In genomic region chr7:101165958-101166602, GRCh38 we compare ENCODE assay signal across 12 cellular contexts. TPM values are rescaled to one million over a fixed set of nuclear protein-coding genes. Genes with fewer than 3 reads are reported as not detected.
DNase-seq lines count a peak whose midpoint lies in the region; ATAC-seq, FAIRE-seq and TF ChIP-seq lines count a peak whose summit lies in the region.
"Had no signal": no experiment of that assay in that cellular context is flagged by ENCODE, and none has a peak within 500 bp of the region (broad histone marks: within the 10 kb centered on the region; RNA-seq: fewer than 3 reads in every experiment).

No MANE protein-coding gene starts in this region.

- H3K4me3 ChIP-seq in OCI-LY7 (ENCODE audit: low read depth, low read length, poor library complexity, severe bottlenecking) (no peak overlapping the region), endothelial cell of umbilical vein (replicated peaks in 1 of 3; ENCODE audit: insufficient read depth in 1 of 3, low read depth in 1 of 3, low read length in 3 of 3) (no peak overlapping the region), rectal smooth muscle tissue (ENCODE audit: low read length) (peak overlapping the region; percentile 47)
- H3K4me3 ChIP-seq: tibial nerve had no signal

- dilution Hi-C loops in endothelial cell of umbilical vein (cut with MboI; ENCODE audit: extremely low pct_ligation_motif_present, low sequenced_read_pairs): no loop called here

- no peak for FAIRE-seq in endothelial cell of umbilical vein (lab: Jason Lieb, UNC)

- peaks cover 59 to 66% of the 10 kb centered on the region in 2 experiments for H3K27me3 ChIP-seq in endothelial cell of umbilical vein (ENCODE audit: control insufficient read depth in 2 of 2, insufficient read depth in 2 of 2, low read length in 2 of 2)
- H3K27me3 ChIP-seq in rectal smooth muscle tissue (ENCODE audit: control insufficient read depth, insufficient read depth, low read length): peaks cover 65% of the 10 kb centered on the region

- H4K20me1 ChIP-seq in OCI-LY7 (ENCODE audit: insufficient read depth, low read length): no peaks in the 10 kb centered on the region
- H4K20me1 ChIP-seq in endothelial cell of umbilical vein (replicated peaks; ENCODE audit: control insufficient read depth, extremely low read depth, insufficient read depth, low read length): no peaks in the 10 kb centered on the region

- peaks cover 37% of the 10 kb centered on the region for H3K4me1 Mint-ChIP-seq in T-helper 1 cell treated with Interleukin-12 subunit alpha and Interleukin-12 subunit beta and Interleukin-4 antibody, amounts not matched to agents 30 μg/mL and 1 μg/mL, for 36 hours (ENCODE audit: low read depth)

- peaks cover 72% of the 10 kb centered on the region for H3K27me3 Mint-ChIP-seq in T-helper 1 cell treated with Interleukin-12 subunit alpha and Interleukin-12 subunit beta and Interleukin-4 antibody, amounts not matched to agents 30 μg/mL and 1 μg/mL, for 36 hours (ENCODE audit: low read depth)

- intact Hi-C loops in OCI-LY7 (cut with micrococcal nuclease; ENCODE audit: unreplicated experiment): no loop called here
- intact Hi-C loops in endothelial cell of umbilical vein (cut with micrococcal nuclease): loop anchor here (1.0 to 10.0 kb wide), 2 partner anchors 22 to 271 kb away; partner anchors contain the start of gene ACHE

- peaks cover 5% of the 10 kb centered on the region for H3K36me3 Mint-ChIP-seq in T-helper 1 cell treated with Interleukin-12 subunit alpha and Interleukin-12 subunit beta and Interleukin-4 antibody, amounts not matched to agents 30 μg/mL and 1 μg/mL, for 36 hours (ENCODE audit: low read depth)

- H3K4me3 Mint-ChIP-seq in T-helper 1 cell treated with Interleukin-12 subunit alpha and Interleukin-12 subunit beta and Interleukin-4 antibody, amounts not matched to agents 30 μg/mL and 1 μg/mL, for 36 hours: peak overlapping the region; percentile 86

- DNase-seq in T-helper 1 cell: no peak
- DNase-seq in OCI-LY7 (ENCODE audit: low spot score): no peak
- no peak for DNase-seq in endothelial cell of umbilical vein (ENCODE audit: low read depth, low spot score)
- no peak for DNase-seq in KG1 (lab: John Stamatoyannopoulos, UW)

- ATAC-seq in GM18861 (IDR thresholded peaks at IDR 0.05; ENCODE audit: unreplicated experiment) (no peak), GM21526 (IDR thresholded peaks at IDR 0.05; ENCODE audit: low FRiP score, unreplicated experiment) (no peak)

- TF ChIP-seq CTCF in OCI-LY7 (conservative IDR thresholded peaks at IDR 0.05; ENCODE audit: low read length) (no peak), endothelial cell of umbilical vein (IDR thresholded peaks at IDR 0.05; ENCODE audit: extremely low read depth in 1 of 2, insufficient read depth in 1 of 2, low read depth in 1 of 2, low read length in 2 of 2) (no peak)

- no peaks in the 10 kb centered on the region for H3K9me3 Mint-ChIP-seq in T-helper 1 cell treated with Interleukin-12 subunit alpha and Interleukin-12 subunit beta and Interleukin-4 antibody, amounts not matched to agents 30 μg/mL and 1 μg/mL, for 36 hours

- POLR2A ChIA-PET in OCI-LY7 (lab: Charles Lee) (interaction anchor here (0.6 kb wide), 1 partner anchor 10 kb away, joined by 3 read pairs; no protein-coding TSS in a partner anchor), endothelial cell of umbilical vein (lab: Charles Lee) (interaction anchor here (0.5 kb wide), 1 partner anchor 37 kb away, joined by 9 read pairs; no protein-coding TSS in a partner anchor)

- peak overlapping the region; percentile 86 for H3K27ac Mint-ChIP-seq in T-helper 1 cell treated with Interleukin-12 subunit alpha and Interleukin-12 subunit beta and Interleukin-4 antibody, amounts not matched to agents 30 μg/mL and 1 μg/mL, for 36 hours

- peak overlapping the region; percentile 11; the same call in 1 of the 2 replicates for H3K4me2 ChIP-seq in OCI-LY7 (ENCODE audit: low read length)
- no peak overlapping the region for H3K4me2 ChIP-seq in endothelial cell of umbilical vein (ENCODE audit: insufficient read depth, low read length)

- no peak for TF ChIP-seq POLR2A in endothelial cell of umbilical vein (IDR thresholded peaks at IDR 0.05; ENCODE audit: low read depth, low read length)

- H3K9me3 ChIP-seq in OCI-LY7 (ENCODE audit: low read length): no peaks in the 10 kb centered on the region
- no peaks in the 10 kb centered on the region for H3K9me3 ChIP-seq in endothelial cell of umbilical vein (replicated peaks; ENCODE audit: control insufficient read depth, insufficient read depth, low read length)
- H3K9me3 ChIP-seq: tibial nerve had no signal

- H3K4me1 ChIP-seq in OCI-LY7 (ENCODE audit: insufficient read depth, low read length, poor library complexity, severe bottlenecking): peaks cover 16% of the 10 kb centered on the region
- H3K4me1 ChIP-seq in endothelial cell of umbilical vein (ENCODE audit: control insufficient read depth, extremely low read depth, insufficient read depth, low read length): peaks cover 16% of the 10 kb centered on the region
- H3K4me1 ChIP-seq in rectal smooth muscle tissue (ENCODE audit: control insufficient read depth, insufficient read depth, low read length): peaks cover 2% of the 10 kb centered on the region

- H2AFZ ChIP-seq in OCI-LY7 (ENCODE audit: low read length) (no peak overlapping the region), endothelial cell of umbilical vein (ENCODE audit: low read depth, low read length) (no peak overlapping the region)

- no TSS peak for BruUV-seq in OCI-LY7 (replicated peaks; lab: Mats Ljungman, UMichigan)
- BruUV-seq in endothelial cell of umbilical vein (replicated peaks; lab: Mats Ljungman, UMichigan): no TSS peak

- no peaks in the 10 kb centered on the region for H3K9me1 ChIP-seq in endothelial cell of umbilical vein (replicated peaks; ENCODE audit: control insufficient read depth, extremely low read depth, insufficient read depth, low read length)

- H3K36me3 ChIP-seq in OCI-LY7 (ENCODE audit: insufficient read depth, low read length) (no peaks in the 10 kb centered on the region), endothelial cell of umbilical vein (ENCODE audit: control insufficient read depth in 2 of 2, extremely low read depth in 1 of 2, insufficient read depth in 2 of 2, low read length in 2 of 2) (no peaks in the 10 kb centered on the region), rectal smooth muscle tissue (ENCODE audit: control insufficient read depth, insufficient read depth, low read length) (no peaks in the 10 kb centered on the region)

- no peak overlapping the region for H3K9ac ChIP-seq in endothelial cell of umbilical vein (replicated peaks; ENCODE audit: extremely low read depth, insufficient read depth, low read length)
- no peak overlapping the region for H3K9ac ChIP-seq in rectal smooth muscle tissue (ENCODE audit: low read length)
- H3K9ac ChIP-seq: parathyroid adenoma had no signal

- H3K79me2 ChIP-seq in OCI-LY7 (ENCODE audit: insufficient read depth, low read depth, low read length) (no peaks in the 10 kb centered on the region), endothelial cell of umbilical vein (ENCODE audit: control insufficient read depth, insufficient read depth, low read length) (no peaks in the 10 kb centered on the region)
- H3K79me2 ChIP-seq: parathyroid adenoma had no signal

- no peaks in the 10 kb centered on the region for H3K9me2 ChIP-seq in OCI-LY7 (ENCODE audit: insufficient read depth, low read length)

- H3K27ac ChIP-seq in OCI-LY7 (ENCODE audit: low read depth, low read length, poor library complexity, severe bottlenecking) (no peak overlapping the region), endothelial cell of umbilical vein (ENCODE audit: insufficient read depth, low read depth, low read length) (no peak overlapping the region), rectal smooth muscle tissue (ENCODE audit: low read depth, low read length) (no peak overlapping the region)
- H3K27ac ChIP-seq: C4-2B, parathyroid adenoma, tibial nerve had no signal

- CTCF ChIA-PET in OCI-LY7 (lab: Charles Lee; ENCODE audit: unreplicated experiment) (no interaction called here), endothelial cell of umbilical vein (lab: Charles Lee) (interaction anchor here (0.7 to 2.6 kb wide), 10 partner anchors 10 to 124 kb away, joined by 3 to 34 read pairs (median 5); partner anchors contain the start of gene AP1S1)

RNA-seq across cellular contexts. Expression of gene VGF, which starts 0.7 kb away (rescaled TPM):
- not detected in 2 replicates for total RNA-seq in OCI-LY7 (2014; rRNA removed; shearing (Covaris generic))
- 1.5 TPM in 2 replicates for total RNA-seq in OCI-LY7 (2022)
- not detected in 2 replicates for total RNA-seq in endothelial cell of umbilical vein
- polyA plus RNA-seq in endothelial cell of umbilical vein: 0.03 TPM in 1 of 2 replicates, not detected in the other
- not detected in 2 replicates for polyA plus RNA-seq in endothelial cell of umbilical vein (2011; cell fraction: cytosol; rRNA removed)
- polyA plus RNA-seq in endothelial cell of umbilical vein (2011; cell fraction: nucleus; rRNA removed): not detected in 2 replicates
- not detected in 2 replicates for polyA plus RNA-seq in endothelial cell of umbilical vein (2012)
- polyA minus RNA-seq in endothelial cell of umbilical vein: not detected in 2 replicates
- not detected for polyA minus RNA-seq in endothelial cell of umbilical vein (2011; cell fraction: cytosol; rRNA and poly(A)+ RNA removed)
- not detected in 2 replicates for polyA minus RNA-seq in endothelial cell of umbilical vein (2011; cell fraction: nucleus; rRNA and poly(A)+ RNA removed)

RNA-seq across cellular contexts. Expression of gene AP1S1, which starts 11.8 kb away (rescaled TPM):
- total RNA-seq in OCI-LY7 (2014; rRNA removed; shearing (Covaris generic)): 57.9 and 88.0 TPM in 2 replicates
- total RNA-seq in OCI-LY7 (2022): 58.3 and 67.3 TPM in 2 replicates
- 70.9 and 93.3 TPM in 2 replicates for total RNA-seq in endothelial cell of umbilical vein
- polyA plus RNA-seq in endothelial cell of umbilical vein: 82.8 and 106 TPM in 2 replicates
- 139 and 140 TPM in 2 replicates for polyA plus RNA-seq in endothelial cell of umbilical vein (2011; cell fraction: cytosol; rRNA removed)
- polyA plus RNA-seq in endothelial cell of umbilical vein (2011; cell fraction: nucleus; rRNA removed): 68.1 and 78.9 TPM in 2 replicates
- 127 and 166 TPM in 2 replicates for polyA plus RNA-seq in endothelial cell of umbilical vein (2012)
- 67.4 and 70.2 TPM in 2 replicates for polyA minus RNA-seq in endothelial cell of umbilical vein
- polyA minus RNA-seq in endothelial cell of umbilical vein (2011; cell fraction: cytosol; rRNA and poly(A)+ RNA removed): 37.6 TPM
- 7.4 and 8.7 TPM in 2 replicates for polyA minus RNA-seq in endothelial cell of umbilical vein (2011; cell fraction: nucleus; rRNA and poly(A)+ RNA removed)

RNA-seq across cellular contexts. Expression of gene NAT16, which starts 14.0 kb away (rescaled TPM):
- total RNA-seq in OCI-LY7 (2014; rRNA removed; shearing (Covaris generic)): 0.22 TPM in 1 of 2 replicates, not detected in the other
- total RNA-seq in OCI-LY7 (2022): not detected in 2 replicates
- not detected in 2 replicates for total RNA-seq in endothelial cell of umbilical vein
- not detected in 2 replicates for polyA plus RNA-seq in endothelial cell of umbilical vein
- polyA plus RNA-seq in endothelial cell of umbilical vein (2011; cell fraction: cytosol; rRNA removed): not detected in 2 replicates
- polyA plus RNA-seq in endothelial cell of umbilical vein (2011; cell fraction: nucleus; rRNA removed): not detected in 2 replicates
- polyA plus RNA-seq in endothelial cell of umbilical vein (2012): not detected in 2 replicates
- polyA minus RNA-seq in endothelial cell of umbilical vein: not detected in 2 replicates
- polyA minus RNA-seq in endothelial cell of umbilical vein (2011; cell fraction: cytosol; rRNA and poly(A)+ RNA removed): not detected
- polyA minus RNA-seq in endothelial cell of umbilical vein (2011; cell fraction: nucleus; rRNA and poly(A)+ RNA removed): not detected in 2 replicates
- total RNA-seq: tibial nerve had no signal

RNA-seq across cellular contexts. Expression of gene MOGAT3, which starts 34.8 kb away (rescaled TPM):
- not detected in 2 replicates for total RNA-seq in OCI-LY7 (2014; rRNA removed; shearing (Covaris generic))
- total RNA-seq in OCI-LY7 (2022) (not detected in 2 replicates), endothelial cell of umbilical vein (not detected in 2 replicates)
- not detected in 2 replicates for polyA plus RNA-seq in endothelial cell of umbilical vein
- not detected in 2 replicates for polyA plus RNA-seq in endothelial cell of umbilical vein (2011; cell fraction: cytosol; rRNA removed)
- polyA plus RNA-seq in endothelial cell of umbilical vein (2011; cell fraction: nucleus; rRNA removed): not detected in 2 replicates
- not detected in 2 replicates for polyA plus RNA-seq in endothelial cell of umbilical vein (2012)
- polyA minus RNA-seq in endothelial cell of umbilical vein: not detected in 2 replicates
- not detected for polyA minus RNA-seq in endothelial cell of umbilical vein (2011; cell fraction: cytosol; rRNA and poly(A)+ RNA removed)
- not detected in 2 replicates for polyA minus RNA-seq in endothelial cell of umbilical vein (2011; cell fraction: nucleus; rRNA and poly(A)+ RNA removed)
- total RNA-seq: SK-MEL-5, tibial nerve had no signal

RNA-seq across cellular contexts. Expression of gene SERPINE1, which starts 39.2 kb away (rescaled TPM):
- total RNA-seq in OCI-LY7 (2014; rRNA removed; shearing (Covaris generic)): not detected in 2 replicates
- total RNA-seq in OCI-LY7 (2022): 0.30 and 0.42 TPM in 2 replicates
- 2,296 and 2,645 TPM in 2 replicates for total RNA-seq in endothelial cell of umbilical vein
- 4,637 and 5,683 TPM in 2 replicates for polyA plus RNA-seq in endothelial cell of umbilical vein
- 3,941 and 4,610 TPM in 2 replicates for polyA plus RNA-seq in endothelial cell of umbilical vein (2011; cell fraction: cytosol; rRNA removed)
- polyA plus RNA-seq in endothelial cell of umbilical vein (2011; cell fraction: nucleus; rRNA removed): 2,230 and 2,366 TPM in 2 replicates
- polyA plus RNA-seq in endothelial cell of umbilical vein (2012): 3,488 and 3,747 TPM in 2 replicates
- polyA minus RNA-seq in endothelial cell of umbilical vein: 3,663 and 4,731 TPM in 2 replicates
- 2.8 TPM for polyA minus RNA-seq in endothelial cell of umbilical vein (2011; cell fraction: cytosol; rRNA and poly(A)+ RNA removed)
- 786 and 802 TPM in 2 replicates for polyA minus RNA-seq in endothelial cell of umbilical vein (2011; cell fraction: nucleus; rRNA and poly(A)+ RNA removed)
- total RNA-seq: SK-MEL-5 had no signal
